In genomic region chr12:112239020-112239419, GRCh38 we compare ENCODE assay signal across 17 cellular contexts.
"Had no signal": no experiment of that assay in that cellular context is flagged by ENCODE, and none has a peak within 500 bp of the region (broad histone marks: within the 10 kb centered on the region; RNA-seq: fewer than 3 reads in every experiment).

No MANE protein-coding gene starts in this region.

- H3K9me3 ChIP-seq: mucosa of descending colon, right atrium auricular region, tibial nerve, upper lobe of right lung had no signal

- DNase-seq: cortex of kidney; effector CD8-positive, alpha-beta T cell; foreskin melanocyte; head of caudate nucleus; hippocampal formation; left colon; mammary epithelial cell; mucosa of descending colon; naive thymus-derived CD8-positive, alpha-beta T cell; stimulated activated CD4-positive, alpha-beta T cell treated with anti-CD3 and anti-CD28 coated beads, Interleukin-4, amount 100 ng/mL, for 24 hours; upper lobe of right lung had no signal

- H3K27ac Mint-ChIP-seq: stimulated activated memory B cell treated with anti-CD40 and anti-IgM and Interleukin-4, amounts not matched to agents 10 μg/mL and 1 μg/mL and 100 μg/mL, for 72 hours; stimulated activated naive CD8-positive, alpha-beta T cell treated with anti-CD3 and anti-CD28 coated beads, Interleukin-15, Interleukin-2, amounts not matched to agents 100 ng/mL and 50 ng/mL, for 24 hours had no signal

- H3K4me3 ChIP-seq: dorsolateral prefrontal cortex, mucosa of descending colon, right atrium auricular region, smooth muscle cell, tibial nerve, upper lobe of right lung had no signal

- H3K27me3 ChIP-seq: dorsolateral prefrontal cortex, right atrium auricular region, tibial nerve, upper lobe of right lung had no signal

- H3K9me3 Mint-ChIP-seq: naive thymus-derived CD8-positive, alpha-beta T cell; stimulated activated memory B cell treated with anti-CD40 and anti-IgM and Interleukin-4, amounts not matched to agents 10 μg/mL and 1 μg/mL and 100 μg/mL, for 72 hours; stimulated activated naive CD8-positive, alpha-beta T cell treated with anti-CD3 and anti-CD28 coated beads, Interleukin-15, Interleukin-2, amounts not matched to agents 100 ng/mL and 50 ng/mL, for 24 hours had no signal

- H3K4me3 Mint-ChIP-seq: naive thymus-derived CD8-positive, alpha-beta T cell; stimulated activated memory B cell treated with anti-CD40 and anti-IgM and Interleukin-4, amounts not matched to agents 10 μg/mL and 1 μg/mL and 100 μg/mL, for 72 hours; stimulated activated naive CD8-positive, alpha-beta T cell treated with anti-CD3 and anti-CD28 coated beads, Interleukin-15, Interleukin-2, amounts not matched to agents 100 ng/mL and 50 ng/mL, for 24 hours had no signal

- ATAC-seq: left colon; mucosa of descending colon; naive thymus-derived CD8-positive, alpha-beta T cell; stimulated activated memory B cell treated with anti-CD40 and anti-IgM and Interleukin-4, amounts not matched to agents 10 μg/mL and 1 μg/mL and 100 μg/mL, for 72 hours had no signal

- H3K4me1 Mint-ChIP-seq: stimulated activated memory B cell treated with anti-CD40 and anti-IgM and Interleukin-4, amounts not matched to agents 10 μg/mL and 1 μg/mL and 100 μg/mL, for 72 hours had no signal

- H3K27me3 Mint-ChIP-seq: naive thymus-derived CD8-positive, alpha-beta T cell; stimulated activated memory B cell treated with anti-CD40 and anti-IgM and Interleukin-4, amounts not matched to agents 10 μg/mL and 1 μg/mL and 100 μg/mL, for 72 hours; stimulated activated naive CD8-positive, alpha-beta T cell treated with anti-CD3 and anti-CD28 coated beads, Interleukin-15, Interleukin-2, amounts not matched to agents 100 ng/mL and 50 ng/mL, for 24 hours had no signal

- H3K4me1 ChIP-seq: right atrium auricular region, tibial nerve, upper lobe of right lung had no signal
